1 cellular context compared by ENCODE assay signal in genomic region chr4:76430519-76431388, GRCh38.
TF ChIP-seq lines count a peak whose summit lies in the region.

No MANE protein-coding gene starts in this region.

TF ChIP-seq in HepG2, 621 proteins besides CTCF, POLR2A, EP300 and RAD21:
- no peak for TF ChIP-seq SMAD9 (CRISPR knock-in tag; IDR thresholded peaks at IDR 0.05)
- TF ChIP-seq, protein P1, sequence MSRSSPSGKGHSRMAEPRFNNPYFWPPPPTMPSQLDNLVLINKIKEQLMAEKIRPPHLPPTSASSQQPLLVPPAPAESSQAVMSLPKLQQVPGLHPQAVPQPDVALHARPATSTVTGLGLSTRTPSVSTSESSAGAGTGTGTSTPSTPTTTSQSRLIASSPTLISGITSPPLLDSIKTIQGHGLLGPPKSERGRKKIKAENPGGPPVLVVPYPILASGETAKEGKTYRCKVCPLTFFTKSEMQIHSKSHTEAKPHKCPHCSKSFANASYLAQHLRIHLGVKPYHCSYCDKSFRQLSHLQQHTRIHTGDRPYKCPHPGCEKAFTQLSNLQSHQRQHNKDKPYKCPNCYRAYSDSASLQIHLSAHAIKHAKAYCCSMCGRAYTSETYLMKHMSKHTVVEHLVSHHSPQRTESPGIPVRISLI (CRISPR knock-in tag; IDR thresholded peaks at IDR 0.05; ENCODE audit: borderline replicate concordance) = peak; percentile 88
- no peak for TF ChIP-seq PAXIP1 (CRISPR knock-in tag; conservative IDR thresholded peaks at IDR 0.05)
- TF ChIP-seq STAG1 (CRISPR knock-in tag; IDR thresholded peaks at IDR 0.05) = peak; percentile 79
- TF ChIP-seq, protein P2, sequence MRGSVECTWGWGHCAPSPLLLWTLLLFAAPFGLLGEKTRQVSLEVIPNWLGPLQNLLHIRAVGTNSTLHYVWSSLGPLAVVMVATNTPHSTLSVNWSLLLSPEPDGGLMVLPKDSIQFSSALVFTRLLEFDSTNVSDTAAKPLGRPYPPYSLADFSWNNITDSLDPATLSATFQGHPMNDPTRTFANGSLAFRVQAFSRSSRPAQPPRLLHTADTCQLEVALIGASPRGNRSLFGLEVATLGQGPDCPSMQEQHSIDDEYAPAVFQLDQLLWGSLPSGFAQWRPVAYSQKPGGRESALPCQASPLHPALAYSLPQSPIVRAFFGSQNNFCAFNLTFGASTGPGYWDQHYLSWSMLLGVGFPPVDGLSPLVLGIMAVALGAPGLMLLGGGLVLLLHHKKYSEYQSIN (CRISPR knock-in tag; IDR thresholded peaks at IDR 0.05; ENCODE audit: borderline replicate concordance) = no peak
- no peak for TF ChIP-seq ZBTB3 (CRISPR knock-in tag; IDR thresholded peaks at IDR 0.05; ENCODE audit: borderline replicate concordance, low read depth)
- no peak for TF ChIP-seq ELF4 (CRISPR knock-in tag; IDR thresholded peaks at IDR 0.05; ENCODE audit: borderline replicate concordance)
- TF ChIP-seq ZNF792 (CRISPR knock-in tag; IDR thresholded peaks at IDR 0.05) = no peak
- TF ChIP-seq ZNF772 (CRISPR knock-in tag; IDR thresholded peaks at IDR 0.05) = no peak
- TF ChIP-seq, protein P3, sequence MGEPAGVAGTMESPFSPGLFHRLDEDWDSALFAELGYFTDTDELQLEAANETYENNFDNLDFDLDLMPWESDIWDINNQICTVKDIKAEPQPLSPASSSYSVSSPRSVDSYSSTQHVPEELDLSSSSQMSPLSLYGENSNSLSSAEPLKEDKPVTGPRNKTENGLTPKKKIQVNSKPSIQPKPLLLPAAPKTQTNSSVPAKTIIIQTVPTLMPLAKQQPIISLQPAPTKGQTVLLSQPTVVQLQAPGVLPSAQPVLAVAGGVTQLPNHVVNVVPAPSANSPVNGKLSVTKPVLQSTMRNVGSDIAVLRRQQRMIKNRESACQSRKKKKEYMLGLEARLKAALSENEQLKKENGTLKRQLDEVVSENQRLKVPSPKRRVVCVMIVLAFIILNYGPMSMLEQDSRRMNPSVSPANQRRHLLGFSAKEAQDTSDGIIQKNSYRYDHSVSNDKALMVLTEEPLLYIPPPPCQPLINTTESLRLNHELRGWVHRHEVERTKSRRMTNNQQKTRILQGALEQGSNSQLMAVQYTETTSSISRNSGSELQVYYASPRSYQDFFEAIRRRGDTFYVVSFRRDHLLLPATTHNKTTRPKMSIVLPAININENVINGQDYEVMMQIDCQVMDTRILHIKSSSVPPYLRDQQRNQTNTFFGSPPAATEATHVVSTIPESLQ (CRISPR knock-in tag; conservative IDR thresholded peaks at IDR 0.05) = no peak
- no peak for TF ChIP-seq KLF13 (CRISPR knock-in tag; IDR thresholded peaks at IDR 0.05)
- TF ChIP-seq SMC3 (IDR thresholded peaks at IDR 0.05; ENCODE audit: low read length) = peak; percentile 56
